In the genomic region with DNA sequence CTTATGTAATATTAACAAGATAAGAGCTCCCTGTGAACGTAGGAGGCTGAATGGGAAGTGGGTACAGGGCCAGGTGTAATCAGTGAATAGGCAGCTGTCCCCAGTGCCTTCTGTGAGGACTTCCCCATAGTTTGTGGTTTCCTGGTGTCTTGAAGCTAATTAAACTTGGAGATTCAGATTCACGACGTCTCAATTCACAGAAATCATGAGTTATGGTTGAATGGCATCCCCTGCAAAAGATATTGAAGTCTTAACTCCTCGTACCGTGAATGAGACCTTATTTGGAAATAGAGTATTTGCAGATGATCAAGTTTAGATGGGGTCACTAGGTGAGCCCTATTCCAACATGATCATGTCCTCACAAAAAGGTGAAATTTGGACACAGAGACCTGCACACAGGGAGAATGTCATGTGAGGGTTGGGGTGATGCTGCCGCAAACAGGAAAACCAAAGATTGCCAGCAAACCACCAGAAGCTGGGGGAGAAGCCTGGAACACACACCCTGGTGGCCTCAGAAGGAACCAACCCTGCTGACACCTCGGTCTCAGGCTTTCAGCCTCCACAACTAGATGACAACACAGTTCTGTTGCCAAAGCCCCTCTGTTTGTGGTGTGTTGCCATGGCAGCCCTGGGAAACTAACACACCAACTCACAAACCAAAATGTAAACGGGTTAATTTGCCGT, we compare ENCODE assay signal across 8 cellular contexts. TPM values are rescaled to one million over a fixed set of nuclear protein-coding genes. Genes with fewer than 3 reads are reported as not detected.
DNase-seq lines count a peak whose midpoint lies in the region; ATAC-seq and TF ChIP-seq lines count a peak whose summit lies in the region.

No MANE protein-coding gene starts in this region.

- peaks cover 30% of the 10 kb centered on the region for H3K4me1 ChIP-seq in OCI-LY3 (ENCODE audit: low read length)

- H3K4me1 Mint-ChIP-seq in naive B cell: peaks cover 35 to 50% (median 43%) of the 10 kb centered on the region in 3 donors

- H3K79me2 ChIP-seq in OCI-LY3 (ENCODE audit: low read length): no peaks in the 10 kb centered on the region

- peaks cover 5 to 7% of the 10 kb centered on the region in 2 donors for H3K36me3 Mint-ChIP-seq in naive B cell

- peak overlapping the region; percentile 85 to 98 (median 96) for H3K27ac Mint-ChIP-seq in naive B cell

- peak; percentile 55 for ATAC-seq in GM21737 (IDR thresholded peaks at IDR 0.05; ENCODE audit: unreplicated experiment)
- ATAC-seq in naive B cell (ENCODE audit: low read depth in 2 of 2): peak; percentile 90 to 92

- H2AFZ ChIP-seq in OCI-LY3 (ENCODE audit: low read depth, low read length): no peak overlapping the region

- peak overlapping the region; percentile 63 to 83 (median 72) for H3K4me3 Mint-ChIP-seq in naive B cell

- no peaks in the 10 kb centered on the region for H3K36me3 ChIP-seq in OCI-LY3 (replicated peaks; ENCODE audit: low read depth, low read length)

- H3K27ac ChIP-seq in OCI-LY3 (ENCODE audit: low read length): peak overlapping the region; percentile 21
- no peak overlapping the region for H3K27ac ChIP-seq in coronary artery

- H3K4me3 ChIP-seq in OCI-LY3 (ENCODE audit: low read length) (peak overlapping the region; percentile 55), coronary artery (no peak overlapping the region)

- H3K27me3 ChIP-seq in OCI-LY3 (ENCODE audit: low read depth, low read length): peaks cover 6% of the 10 kb centered on the region

- H4K20me1 ChIP-seq in OCI-LY3 (ENCODE audit: insufficient read depth, low read length): no peaks in the 10 kb centered on the region

- peak; percentile 41 for TF ChIP-seq CTCF in OCI-LY3 (IDR thresholded peaks at IDR 0.05; ENCODE audit: low read depth, low read length)
- TF ChIP-seq CTCF in coronary artery (IDR thresholded peaks at IDR 0.05): no peak

- DNase-seq in Daoy (ENCODE audit: low read depth): peak; percentile 51
- DNase-seq in activated naive CD4-positive, alpha-beta T cell treated with Interleukin-2 at 50 U/mL for 16 hours: peak; percentile 82
- DNase-seq in naive B cell: peak; percentile 85
- DNase-seq in NCI-H1105 treated with DMSO at 0.1 percent for 48 hours (lab: John Stamatoyannopoulos, UW): no peak
- no peak for DNase-seq in coronary artery (ENCODE audit: low spot score)
- no peak for DNase-seq in NCI-H2171 treated with DMSO at 0.1 percent for 48 hours (lab: John Stamatoyannopoulos, UW)

- H3K9ac ChIP-seq in OCI-LY3 (ENCODE audit: low read length): no peak overlapping the region

- H3K9me3 ChIP-seq in OCI-LY3 (ENCODE audit: insufficient read depth, low read length): no peaks in the 10 kb centered on the region

- no peaks in the 10 kb centered on the region for H3K9me3 Mint-ChIP-seq in naive B cell

- peaks cover 0 to 4% (median 0%) of the 10 kb centered on the region in 3 donors for H3K27me3 Mint-ChIP-seq in naive B cell

- peak overlapping the region; percentile 83 for H3K4me2 ChIP-seq in OCI-LY3 (ENCODE audit: low read length)

RNA-seq across cellular contexts. Expression of a gene that starts 13.2 kb away (rescaled TPM):
- 40.4 and 42.6 TPM in 2 replicates for total RNA-seq in Daoy (2014; rRNA removed; shearing (Covaris generic))
- 10 to 100 TPM; 18.2 to 37.1 (median 28.5) TPM for polyA plus RNA-seq in naive B cell (ENCODE audit: low read depth in 6 of 6)

Comparison
In these comparisons a context has a peak if more than half of its experiments do, and no peak if none do; other contexts are left out.
1. DNase-seq: peak in Daoy (single experiment), activated naive CD4-positive, alpha-beta T cell treated with Interleukin-2 at 50 U/mL for 16 hours (single experiment) and naive B cell (single experiment); none in NCI-H1105 treated with DMSO at 0.1 percent for 48 hours (single experiment), coronary artery (single experiment) and NCI-H2171 treated with DMSO at 0.1 percent for 48 hours (single experiment).